9 cellular contexts compared by ENCODE assay signal in the genomic region with DNA sequence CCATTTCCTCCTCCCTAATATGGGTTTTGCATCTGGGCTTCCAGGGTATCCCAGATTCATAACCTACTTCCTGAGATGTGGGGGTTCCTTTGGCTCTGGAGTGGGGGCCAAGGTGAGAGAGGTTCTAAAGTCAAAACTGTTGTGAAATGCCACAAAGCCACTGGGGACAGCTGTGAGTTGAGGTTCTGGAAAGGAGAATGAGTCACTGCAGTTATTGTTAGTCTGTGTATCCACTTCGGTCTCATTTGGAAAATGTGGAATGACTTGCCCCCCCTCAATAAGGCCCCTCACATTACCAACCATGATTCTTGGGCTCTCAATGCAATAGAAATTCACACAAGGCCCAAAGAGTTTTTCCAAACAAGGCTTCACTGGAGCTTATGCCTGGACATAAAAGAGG. TPM values are rescaled to one million over a fixed set of nuclear protein-coding genes. Genes with fewer than 3 reads are reported as not detected.
A peak's percentile ranks its signal among the peaks of the same experiment; 100 is the strongest.
DNase-seq lines count a peak whose midpoint lies in the region; FAIRE-seq and TF ChIP-seq lines count a peak whose summit lies in the region.
"Had no signal": no experiment of that assay in that cellular context is flagged by ENCODE, and none has a peak within 500 bp of the region (broad histone marks: within the 10 kb centered on the region; RNA-seq: fewer than 3 reads in every experiment).

No MANE protein-coding gene starts in this region.

- H3K36me3 ChIP-seq in kidney (ENCODE audit: control insufficient read depth in 1 of 2, insufficient read depth in 2 of 2, low read length in 2 of 2) (no peaks in the 10 kb centered on the region), stomach (no peaks in the 10 kb centered on the region)
- H3K36me3 ChIP-seq: MG63 had no signal

- H3K4me1 ChIP-seq in kidney (ENCODE audit: control insufficient read depth in 1 of 2, insufficient read depth in 1 of 2, low read depth in 1 of 2, low read length in 2 of 2) (peaks cover 31 to 45% of the 10 kb centered on the region in 2 donors), stomach (peaks cover 36 to 56% (median 54%) of the 10 kb centered on the region in 4 donors)

- DNase-seq in LHCN-M2 (ENCODE audit: low read depth) (peak; percentile 64), astrocyte of the hippocampus (ENCODE audit: low read depth, low spot score) (peak; percentile 25), kidney (no peak), stomach (no peak), RCC 7860 (ENCODE audit: low spot score) (no peak), HFFc6 (no peak)
- no peak for DNase-seq in activated T-helper 1 cell treated with anti-CD3 and anti-CD28 coated beads, Interleukin-12 subunit alpha, Interleukin-12 subunit beta, Interleukin-2, Interleukin-4 antibody, amounts not matched to agents 30 ng/mL and 10 ng/mL and 1 ng/mL, durations not matched to agents 14 hours and 24 hours and 36 hours (ENCODE audit: low spot score)
- DNase-seq: activated CD4-positive, alpha-beta T cell treated with anti-CD3 and anti-CD28 coated beads for 4 hours; MG63 had no signal

- H3K4me1 Mint-ChIP-seq in activated T-helper 1 cell treated with anti-CD3 and anti-CD28 coated beads, Interleukin-12 subunit alpha, Interleukin-12 subunit beta, Interleukin-2, Interleukin-4 antibody, amounts not matched to agents 30 ng/mL and 10 ng/mL and 1 ng/mL, durations not matched to agents 14 hours and 24 hours and 36 hours (ENCODE audit: low read depth) = no peaks in the 10 kb centered on the region
- H3K4me1 Mint-ChIP-seq in HFFc6 (ENCODE audit: low read depth) = peaks cover 33% of the 10 kb centered on the region

- no peak overlapping the region for H3K27ac Mint-ChIP-seq in activated T-helper 1 cell treated with anti-CD3 and anti-CD28 coated beads, Interleukin-12 subunit alpha, Interleukin-12 subunit beta, Interleukin-2, Interleukin-4 antibody, amounts not matched to agents 30 ng/mL and 10 ng/mL and 1 ng/mL, durations not matched to agents 14 hours and 24 hours and 36 hours
- H3K27ac Mint-ChIP-seq in HFFc6 = no peak overlapping the region

- H3K4me3 Mint-ChIP-seq in activated T-helper 1 cell treated with anti-CD3 and anti-CD28 coated beads, Interleukin-12 subunit alpha, Interleukin-12 subunit beta, Interleukin-2, Interleukin-4 antibody, amounts not matched to agents 30 ng/mL and 10 ng/mL and 1 ng/mL, durations not matched to agents 14 hours and 24 hours and 36 hours = no peak overlapping the region
- H3K4me3 Mint-ChIP-seq in HFFc6 = no peak overlapping the region

- no peak overlapping the region for H3K9ac ChIP-seq in kidney (ENCODE audit: low read length in 2 of 2)

- WGBS in stomach, 5 donors = 36 to 66% (median 47%) methylated on average over 1 of the region's 1 CpG

- H3K4me3 ChIP-seq in kidney (ENCODE audit: low read length in 2 of 2) (no peak overlapping the region), stomach (no peak overlapping the region)
- H3K4me3 ChIP-seq: MG63 had no signal

- H3K9me3 ChIP-seq in kidney (ENCODE audit: control insufficient read depth in 1 of 2, low read length in 2 of 2) = no peaks in the 10 kb centered on the region
- H3K9me3 ChIP-seq in stomach = no peaks in the 10 kb centered on the region
- H3K9me3 ChIP-seq: MG63 had no signal

- TF ChIP-seq EP300 in stomach (IDR thresholded peaks at IDR 0.05) = no peak

- peaks cover 5% of the 10 kb centered on the region for H3K27me3 Mint-ChIP-seq in activated T-helper 1 cell treated with anti-CD3 and anti-CD28 coated beads, Interleukin-12 subunit alpha, Interleukin-12 subunit beta, Interleukin-2, Interleukin-4 antibody, amounts not matched to agents 30 ng/mL and 10 ng/mL and 1 ng/mL, durations not matched to agents 14 hours and 24 hours and 36 hours (ENCODE audit: insufficient read depth)
- peaks cover 22% of the 10 kb centered on the region for H3K27me3 Mint-ChIP-seq in HFFc6 (ENCODE audit: insufficient read depth)

- no peak for TF ChIP-seq CTCF in kidney (IDR thresholded peaks at IDR 0.05; ENCODE audit: borderline replicate concordance, extremely low read depth, insufficient read depth)
- TF ChIP-seq CTCF in stomach (IDR thresholded peaks at IDR 0.05) = no peak
- TF ChIP-seq CTCF in HFFc6 (IDR thresholded peaks at IDR 0.05) = no peak

- no peaks in the 10 kb centered on the region for H3K9me3 Mint-ChIP-seq in activated T-helper 1 cell treated with anti-CD3 and anti-CD28 coated beads, Interleukin-12 subunit alpha, Interleukin-12 subunit beta, Interleukin-2, Interleukin-4 antibody, amounts not matched to agents 30 ng/mL and 10 ng/mL and 1 ng/mL, durations not matched to agents 14 hours and 24 hours and 36 hours
- H3K9me3 Mint-ChIP-seq in HFFc6 = no peaks in the 10 kb centered on the region

- H3K27ac ChIP-seq in kidney (ENCODE audit: low read depth in 2 of 2, low read length in 2 of 2) (peak overlapping the region; percentile 56 to 74), stomach (peak overlapping the region in 4 of 5 donors; percentile 75 to 86 (median 80))

- H3K36me3 Mint-ChIP-seq in activated T-helper 1 cell treated with anti-CD3 and anti-CD28 coated beads, Interleukin-12 subunit alpha, Interleukin-12 subunit beta, Interleukin-2, Interleukin-4 antibody, amounts not matched to agents 30 ng/mL and 10 ng/mL and 1 ng/mL, durations not matched to agents 14 hours and 24 hours and 36 hours (ENCODE audit: low read depth) = no peaks in the 10 kb centered on the region
- no peaks in the 10 kb centered on the region for H3K36me3 Mint-ChIP-seq in HFFc6 (ENCODE audit: low read depth)

- FAIRE-seq in kidney (lab: Jason Lieb, UNC) (no peak), RCC 7860 (lab: Jason Lieb, UNC) (no peak)

- H3K27me3 ChIP-seq in stomach = no peaks in the 10 kb centered on the region
- H3K27me3 ChIP-seq: MG63 had no signal

- intact Hi-C loops in kidney (cut with DNase I) = no loop called here
- intact Hi-C loops in stomach (cut with DNase I; ENCODE audit: low total_unique reads) = no loop called here
- intact Hi-C loops in activated T-helper 1 cell treated with anti-CD3 and anti-CD28 coated beads, Interleukin-12 subunit alpha, Interleukin-12 subunit beta, Interleukin-2, Interleukin-4 antibody, amounts not matched to agents 30 ng/mL and 10 ng/mL and 1 ng/mL, durations not matched to agents 14 hours and 24 hours and 36 hours (cut with micrococcal nuclease) = no loop called here

- no peak for TF ChIP-seq POLR2A in stomach (IDR thresholded peaks at IDR 0.05)

RNA-seq across cellular contexts. Expression of gene LGALSL, which starts 51.1 kb away (rescaled TPM):
- total RNA-seq in LHCN-M2 (2014; rRNA removed) (0.17 and 0.26 TPM in 2 replicates), kidney (17.3 TPM), stomach (10 to 100 TPM in 2 of 5 donors, 1 to 10 TPM in 3; 4.1 to 19.5 (median 8.8) TPM)
- polyA plus RNA-seq in LHCN-M2 (2012) = 0.46 TPM
- polyA plus RNA-seq in kidney (ENCODE audit: insufficient read depth, low read depth, low replicate concordance) (16.2 TPM), stomach (10 to 100 TPM in 1 of 3 donors, 1 to 10 TPM in 2; 5.5 to 11.9 (median 7.4) TPM)
- 2.5 and 3.1 TPM in 2 replicates for total RNA-seq in activated T-helper 1 cell treated with anti-CD3 and anti-CD28 coated beads, Interleukin-12 subunit alpha, Interleukin-12 subunit beta, Interleukin-2, Interleukin-4 antibody, amounts not matched to agents 30 ng/mL and 10 ng/mL and 1 ng/mL, durations not matched to agents 14 hours and 24 hours and 36 hours
- total RNA-seq in HFFc6 (2021; fragmentation: NEBNext Ultra II Directional; extraction: Animal tissue kit (Norgen Biotek cat#: 25700)) = 1 to 10 TPM in 2 of 6 experiments, under 1 TPM in 4; 0.64 to 2.1 (median 0.82) TPM

Comparison
In these comparisons a context has a peak if more than half of its experiments do, and no peak if none do; other contexts are left out.
1. DNase-seq: peak in LHCN-M2 (single experiment) and astrocyte of the hippocampus (single experiment); none in kidney (single experiment), stomach (single experiment), activated T-helper 1 cell treated with anti-CD3 and anti-CD28 coated beads, Interleukin-12 subunit alpha, Interleukin-12 subunit beta, Interleukin-2, Interleukin-4 antibody, amounts not matched to agents 30 ng/mL and 10 ng/mL and 1 ng/mL, durations not matched to agents 14 hours and 24 hours and 36 hours (single experiment), RCC 7860 (single experiment) and HFFc6 (single experiment).